Comparison of ENCODE assay signal across 8 cellular contexts in the genomic region with DNA sequence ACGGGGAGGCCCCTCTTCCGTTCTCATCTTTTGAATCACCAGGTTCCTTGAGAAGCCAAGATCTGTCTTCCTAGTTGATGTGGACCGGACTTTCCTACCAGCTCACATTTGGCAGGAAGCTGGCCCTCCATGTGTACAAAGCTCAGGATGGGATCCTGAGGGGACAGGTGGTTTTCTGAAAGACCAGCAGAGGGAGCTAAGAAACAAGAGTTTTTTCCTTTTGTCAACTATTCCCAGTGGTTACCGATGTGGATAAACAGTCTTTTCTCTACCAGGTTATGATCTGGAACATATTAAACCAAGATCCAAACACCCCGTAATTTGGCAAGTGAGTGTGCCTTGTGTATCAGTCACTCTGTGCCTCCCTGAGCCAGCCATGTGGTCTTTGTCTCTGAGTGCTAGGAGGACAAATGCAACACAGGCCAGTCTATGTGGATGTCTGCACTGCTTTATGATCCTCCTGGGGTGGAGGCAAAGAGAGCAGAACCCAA. TPM values are rescaled to one million over a fixed set of nuclear protein-coding genes. Genes with fewer than 3 reads are reported as not detected.
DNase-seq lines count a peak whose midpoint lies in the region; ATAC-seq and TF ChIP-seq lines count a peak whose summit lies in the region.

No MANE protein-coding gene starts in this region.

- no peak overlapping the region for H3K9ac ChIP-seq in MM.1S (ENCODE audit: low read length)

- H3K9me3 ChIP-seq in MM.1S (replicated peaks; ENCODE audit: insufficient read depth, low read length) = no peaks in the 10 kb centered on the region

- peaks cover under 1% of the 10 kb centered on the region; the same call in 1 of the 2 replicates for H3F3A ChIP-seq in MM.1S (ENCODE audit: insufficient read depth, low read length)

- H3K4me3 Mint-ChIP-seq in endothelial cell (ENCODE audit: unreplicated experiment) = no peak overlapping the region

- no peaks in the 10 kb centered on the region for H3K36me3 Mint-ChIP-seq in endothelial cell (ENCODE audit: low read depth, unreplicated experiment)

- no peaks in the 10 kb centered on the region for H3K79me2 ChIP-seq in MM.1S (ENCODE audit: low read length)

- no peaks in the 10 kb centered on the region; the same call in 1 of the 2 replicates for H3K27me3 ChIP-seq in GM06990 (replicated peaks; ENCODE audit: control insufficient read depth, insufficient read depth, low read length)
- no peaks in the 10 kb centered on the region for H3K27me3 ChIP-seq in MM.1S (replicated peaks; ENCODE audit: insufficient read depth, low read length)

- peak overlapping the region; percentile 48; the same call in 1 of the 2 replicates for H3K4me2 ChIP-seq in MM.1S (ENCODE audit: low read depth, low read length)

- DNase-seq in AG08396 (ENCODE audit: low spot score) (peak; percentile 58), GM06990 (ENCODE audit: extremely low read depth, insufficient read length) (no peak), MM.1S (peak; percentile 41), SHP77 treated with DMSO at 0.1 percent for 48 hours (lab: John Stamatoyannopoulos, UW) (peak; percentile 56), endothelial cell (ENCODE audit: low spot score) (peak; percentile 19), myocyte (ENCODE audit: low read depth) (peak; percentile 40)

- H3K27ac ChIP-seq in MM.1S (ENCODE audit: low read length) = no peak overlapping the region

- H3K36me3 ChIP-seq in GM06990 (ENCODE audit: control insufficient read depth, insufficient read depth, low read length) (no peaks in the 10 kb centered on the region), MM.1S (replicated peaks; ENCODE audit: insufficient read depth, low read length) (no peaks in the 10 kb centered on the region)

- no peak overlapping the region for H3K27ac Mint-ChIP-seq in endothelial cell (ENCODE audit: unreplicated experiment)

- no peaks in the 10 kb centered on the region for H3K9me2 ChIP-seq in MM.1S (replicated peaks; ENCODE audit: insufficient read depth, low read length)

- no peaks in the 10 kb centered on the region for H3K27me3 Mint-ChIP-seq in endothelial cell (ENCODE audit: unreplicated experiment)

- H2AFZ ChIP-seq in MM.1S (ENCODE audit: low read length) = peak overlapping the region; percentile 71

- TF ChIP-seq CTCF in GM06990 (IDR thresholded peaks at IDR 0.05; ENCODE audit: insufficient read depth, low read length, poor library complexity, severe bottlenecking) (peak; percentile 81), MM.1S (IDR thresholded peaks at IDR 0.05; ENCODE audit: low read length) (peak; percentile 89), endothelial cell (IDR thresholded peaks at IDR 0.05; ENCODE audit: unreplicated experiment) (peak; percentile 72)

- H3K4me1 Mint-ChIP-seq in endothelial cell (ENCODE audit: unreplicated experiment) = peaks cover 5% of the 10 kb centered on the region

- H3K4me1 ChIP-seq in MM.1S (ENCODE audit: low read length) = peaks cover 20% of the 10 kb centered on the region

- ATAC-seq in GM21619 (IDR thresholded peaks at IDR 0.05; ENCODE audit: unreplicated experiment) (no peak), HG02588 (IDR thresholded peaks at IDR 0.05; ENCODE audit: unreplicated experiment) (no peak)

- no peaks in the 10 kb centered on the region for H4K20me1 ChIP-seq in MM.1S (ENCODE audit: insufficient read depth, low read length)

- H3K4me3 ChIP-seq in GM06990 (replicated peaks; ENCODE audit: low read depth, low read length) (no peak overlapping the region), MM.1S (ENCODE audit: low read length) (no peak overlapping the region)

- H3K9me3 Mint-ChIP-seq in endothelial cell (ENCODE audit: unreplicated experiment) = no peaks in the 10 kb centered on the region

RNA-seq across cellular contexts. Expression of a gene that starts 25.1 kb away (rescaled TPM):
- total RNA-seq in endothelial cell (ENCODE audit: unreplicated experiment) (4.6 TPM), myocyte (not detected in 2 replicates)
- 0.19 TPM for polyA plus RNA-seq in myocyte (2012)
